Comparison of ENCODE assay signal across 6 cellular contexts in the genomic region with DNA sequence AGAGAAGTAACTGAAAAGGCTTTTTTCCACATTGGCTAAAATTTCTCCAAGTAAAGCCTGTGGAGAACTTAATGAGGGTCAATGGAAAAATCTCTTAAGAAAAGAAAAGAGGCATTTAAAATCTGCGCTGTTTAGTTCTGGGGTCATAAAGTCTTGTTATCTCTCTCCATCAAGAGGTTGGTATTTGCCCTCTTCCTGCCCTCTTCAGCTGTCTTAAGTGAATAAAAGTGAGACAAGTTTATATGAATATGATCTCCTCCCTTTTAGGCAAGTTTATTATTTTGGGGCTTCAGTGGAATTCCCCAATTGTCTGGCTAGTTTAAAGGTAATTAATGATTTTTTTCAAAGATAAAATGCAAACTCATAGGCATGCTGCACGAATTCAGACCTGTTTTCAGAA.
"Had no signal": no experiment of that assay in that cellular context is flagged by ENCODE, and none has a peak within 500 bp of the region (broad histone marks: within the 10 kb centered on the region; RNA-seq: fewer than 3 reads in every experiment).

No MANE protein-coding gene starts in this region.

- H3K27ac Mint-ChIP-seq: H9, IgD-negative memory B cell had no signal

- H3K36me3 Mint-ChIP-seq: IgD-negative memory B cell had no signal

- H3K9me3 Mint-ChIP-seq: GM23338, H9, IgD-negative memory B cell had no signal

- H3K27me3 Mint-ChIP-seq: IgD-negative memory B cell had no signal

- H3K4me3 Mint-ChIP-seq: GM23338, H9, IgD-negative memory B cell had no signal

- ATAC-seq: GM23338, HepG2 had no signal

- DNase-seq: H9, HCEC 1CT, KBM-7 had no signal

- H3K4me1 Mint-ChIP-seq: IgD-negative memory B cell had no signal
